In genomic region chr15:41562258-41562657, GRCh38 we compare ENCODE assay signal across 1 cellular context.
TF ChIP-seq lines count a peak whose summit lies in the region.

No MANE protein-coding gene starts in this region.

TF ChIP-seq in HepG2, 621 proteins besides CTCF, POLR2A, EP300 and RAD21:
- TF ChIP-seq EED (CRISPR knock-in tag; IDR thresholded peaks at IDR 0.05) (no peak), MIER2 (CRISPR knock-in tag; IDR thresholded peaks at IDR 0.05) (no peak), ASH2L (IDR thresholded peaks at IDR 0.05; ENCODE audit: insufficient read length, low read depth, low read length) (no peak), HMG20A (CRISPR knock-in tag; IDR thresholded peaks at IDR 0.05; ENCODE audit: borderline replicate concordance) (no peak), CENPX (CRISPR knock-in tag; IDR thresholded peaks at IDR 0.05) (no peak), KDM5A (IDR thresholded peaks at IDR 0.05; ENCODE audit: borderline replicate concordance, low read length) (no peak), GABPA (IDR thresholded peaks at IDR 0.05; ENCODE audit: low read depth, low read length) (no peak), GABPA (CRISPR knock-in tag; IDR thresholded peaks at IDR 0.05; ENCODE audit: low read depth) (no peak), FOXK2 (IDR thresholded peaks at IDR 0.05) (no peak)
TF ChIP-seq in HepG2: peak in this region for 0.
